Comparison of ENCODE assay signal across 13 cellular contexts in the genomic region with DNA sequence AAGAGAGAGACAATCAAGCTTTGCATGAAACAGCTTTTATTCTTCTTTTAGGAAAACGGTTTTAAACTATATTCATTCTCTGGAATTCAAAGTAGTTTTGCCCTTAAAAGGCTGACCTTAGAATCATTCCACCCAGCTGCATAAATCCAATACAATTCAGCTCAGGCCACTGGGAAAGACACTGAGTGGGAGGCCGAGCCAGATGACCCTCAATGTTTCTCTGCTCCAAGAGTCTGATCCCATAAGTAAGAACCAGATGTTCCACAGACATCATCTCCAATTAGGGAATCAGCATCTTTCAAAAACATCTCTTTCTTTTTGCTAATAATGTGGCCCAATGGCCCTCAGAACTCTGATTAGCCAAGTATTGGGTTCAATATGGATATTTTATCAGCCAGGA. TPM values are rescaled to one million over a fixed set of nuclear protein-coding genes. Genes with fewer than 3 reads are reported as not detected.
DNase-seq lines count a peak whose midpoint lies in the region; ATAC-seq and TF ChIP-seq lines count a peak whose summit lies in the region.
"Had no signal": no experiment of that assay in that cellular context is flagged by ENCODE, and none has a peak within 500 bp of the region (broad histone marks: within the 10 kb centered on the region; RNA-seq: fewer than 3 reads in every experiment).

No MANE protein-coding gene starts in this region.

- no peak for TF ChIP-seq CTCF in AG10803 (conservative IDR thresholded peaks at IDR 0.05; ENCODE audit: low read length)
- no peak for TF ChIP-seq CTCF in sigmoid colon (IDR thresholded peaks at IDR 0.05)

- no peak for TF ChIP-seq EP300 in sigmoid colon (IDR thresholded peaks at IDR 0.05)

- H3K9me3 ChIP-seq in sigmoid colon, result no peaks in the 10 kb centered on the region

- TF ChIP-seq POLR2A in sigmoid colon (IDR thresholded peaks at IDR 0.05), result no peak

- 81 to 82% methylated on average over 2 of the region's 2 CpGs for WGBS in sigmoid colon, 2 donors

- peak; percentile 56 for DNase-seq in AG10803 (ENCODE audit: low read depth)
- no peak for DNase-seq in caudate nucleus (lab: John Stamatoyannopoulos, UW)
- DNase-seq in left ventricle myocardium superior, result peak; percentile 48
- DNase-seq in sigmoid colon, result no peak
- DNase-seq in stimulated activated naive CD8-positive, alpha-beta T cell treated with anti-CD3 and anti-CD28 coated beads, Interleukin-15, Interleukin-2, amounts not matched to agents 100 U/mL and 50 U/mL, for 24 hours, result no peak
- no peak for DNase-seq in EL
- DNase-seq in NCI-H2171 treated with DMSO at 0.1 percent for 48 hours (lab: John Stamatoyannopoulos, UW), result no peak
- no peak for DNase-seq in SW480 (ENCODE audit: low spot score)
- DNase-seq: ACHN; activated CD4-positive, CD25-positive, alpha-beta regulatory T cell; activated T-cell treated with anti-CD3 and anti-CD28 coated beads for 4 hours; NCI-H2081 treated with DMSO at 0.1 percent for 48 hours; NK-92 treated with Interleukin-12 subunit alpha and Interleukin-12 subunit beta, amount 100 ng/mL, for 24 hours had no signal

- peak; percentile 78 for ATAC-seq in left ventricle myocardium superior
- no peak for ATAC-seq in stimulated activated naive CD8-positive, alpha-beta T cell treated with anti-CD3 and anti-CD28 coated beads, Interleukin-15, Interleukin-2, amounts not matched to agents 100 U/mL and 50 U/mL, for 24 hours

- H3K27me3 ChIP-seq in sigmoid colon, result no peaks in the 10 kb centered on the region

- intact Hi-C loops in left ventricle myocardium superior (cut with micrococcal nuclease), result no loop called here
- intact Hi-C loops in sigmoid colon (cut with DNase I), result no loop called here

- H3K4me3 ChIP-seq in AG10803 (ENCODE audit: low read length) (no peak overlapping the region), sigmoid colon (no peak overlapping the region)

- peaks cover 0 to 97% (median 86%) of the 10 kb centered on the region in 4 donors for H3K4me1 ChIP-seq in sigmoid colon

- H3K36me3 ChIP-seq in sigmoid colon, result no peaks in the 10 kb centered on the region

- H3K27ac ChIP-seq in caudate nucleus (ENCODE audit: low read depth, low read length) (peak overlapping the region; percentile 83), sigmoid colon (peak overlapping the region; percentile 73 to 99 (median 78))

RNA-seq across cellular contexts. Expression of a gene that starts 26.1 kb away (rescaled TPM):
- total RNA-seq in left ventricle myocardium superior (22.3 TPM), sigmoid colon (10 to 100 TPM; 26.0 to 41.3 (median 30.2) TPM)
- polyA plus RNA-seq in sigmoid colon, result 10 to 100 TPM in 1 of 3 donors, 1 to 10 TPM in 2; 3.0 to 15.6 (median 4.4) TPM

Comparison
In these comparisons a context has a peak if more than half of its experiments do, and no peak if none do; other contexts are left out.
1. DNase-seq: peak in AG10803 (single experiment) and left ventricle myocardium superior (single experiment); none in caudate nucleus (0 of 61), sigmoid colon (single experiment), stimulated activated naive CD8-positive, alpha-beta T cell treated with anti-CD3 and anti-CD28 coated beads, Interleukin-15, Interleukin-2, amounts not matched to agents 100 U/mL and 50 U/mL, for 24 hours (single experiment), EL (single experiment), NCI-H2171 treated with DMSO at 0.1 percent for 48 hours (single experiment) and SW480 (single experiment).